In the genomic region with DNA sequence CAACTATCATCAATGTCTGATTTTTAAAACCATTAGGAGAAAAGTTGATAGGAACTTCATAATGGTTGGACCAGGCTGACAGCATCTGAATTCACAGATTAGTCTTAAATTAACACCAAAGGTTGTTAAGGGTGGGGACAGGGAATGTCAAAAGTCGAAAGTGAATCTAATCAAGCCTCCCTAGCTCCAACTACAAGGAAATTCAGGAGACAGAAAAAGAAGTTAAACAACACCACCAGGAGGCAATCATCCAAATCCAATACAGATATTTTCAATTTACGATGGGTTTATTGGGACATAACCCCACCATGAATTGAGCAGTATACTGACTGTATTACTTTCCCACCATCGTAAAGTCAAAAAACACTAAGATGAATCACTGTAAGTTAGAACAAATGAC, we compare ENCODE assay signal across 1 cellular context.
TF ChIP-seq lines count a peak whose summit lies in the region.

No MANE protein-coding gene starts in this region.

TF ChIP-seq in H1, 55 proteins besides CTCF, POLR2A, EP300 and RAD21:
- TF ChIP-seq TAF7 (optimal IDR thresholded peaks at IDR 0.05; ENCODE audit: borderline replicate concordance, low read depth, low read length): no peak
